In the genomic region with DNA sequence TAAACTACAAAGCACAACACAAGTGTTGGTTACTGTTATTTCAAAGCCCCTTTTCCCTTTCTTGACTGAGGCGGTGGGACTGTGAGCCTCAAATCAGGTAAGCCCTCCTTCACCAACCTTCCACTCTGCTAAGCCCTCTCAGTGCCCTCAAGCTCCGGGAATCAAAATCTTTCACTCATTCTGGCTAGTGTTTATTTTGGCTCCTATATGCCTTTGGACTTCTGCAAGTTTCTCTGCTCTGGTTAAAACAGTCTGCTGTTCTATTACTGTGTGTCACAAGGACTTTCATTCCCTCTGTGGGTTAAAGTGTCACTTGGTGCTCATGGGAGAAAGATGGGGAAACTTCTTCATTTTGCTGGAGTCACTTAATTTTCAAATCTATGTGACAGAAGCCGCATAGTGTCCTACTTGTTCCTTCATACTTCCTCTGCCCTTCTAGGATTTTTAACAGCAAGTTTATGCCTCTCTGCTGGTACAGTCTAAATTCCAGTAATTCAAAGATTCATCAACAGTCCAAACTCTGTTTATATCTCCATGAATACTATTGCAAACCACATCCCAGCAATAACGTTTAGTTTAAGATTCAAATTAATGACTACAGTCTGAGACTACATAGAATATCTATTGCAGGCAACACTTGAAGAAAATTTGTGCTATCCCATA, we compare ENCODE assay signal across 16 cellular contexts.
A peak's percentile ranks its signal among the peaks of the same experiment; 100 is the strongest.
DNase-seq lines count a peak whose midpoint lies in the region; ATAC-seq, FAIRE-seq and TF ChIP-seq lines count a peak whose summit lies in the region.
"Had no signal": no experiment of that assay in that cellular context is flagged by ENCODE, and none has a peak within 500 bp of the region (broad histone marks: within the 10 kb centered on the region; RNA-seq: fewer than 3 reads in every experiment).

No MANE protein-coding gene starts in this region.

- no peak overlapping the region for H3K27ac ChIP-seq in breast epithelium
- no peak overlapping the region for H3K27ac ChIP-seq in upper lobe of right lung
- H3K27ac ChIP-seq in substantia nigra (ENCODE audit: low read depth, low read length, poor library complexity, severe bottlenecking): no peak overlapping the region
- no peak overlapping the region for H3K27ac ChIP-seq in endodermal cell (ENCODE audit: low read depth, low read length)
- H3K27ac ChIP-seq: brain microvascular endothelial cell had no signal

- WGBS in endodermal cell (ENCODE audit: insufficient coverage in 1 of 2, insufficient read length in 1 of 2), 2 experiments: 92% methylated on average over 3 to 4 of the region's 4 CpGs

- TF ChIP-seq CTCF in MCF 10A (IDR thresholded peaks at IDR 0.05; ENCODE audit: unreplicated experiment) (no peak), breast epithelium (IDR thresholded peaks at IDR 0.05) (no peak), upper lobe of right lung (IDR thresholded peaks at IDR 0.05) (no peak), endodermal cell (conservative IDR thresholded peaks at IDR 0.05) (no peak)

- peak; percentile 51 for DNase-seq in MCF 10A (ENCODE audit: unreplicated experiment)
- DNase-seq in breast epithelium (ENCODE audit: low spot score in 2 of 2): no peak
- peak; percentile 43 for DNase-seq in iris pigment epithelial cell (ENCODE audit: low read depth)
- DNase-seq in upper lobe of right lung: no peak
- DNase-seq in left colon: no peak
- DNase-seq in substantia nigra (lab: John Stamatoyannopoulos, UW): no peak
- no peak for DNase-seq in endodermal cell
- DNase-seq: activated CD8-positive, alpha-beta T cell treated with anti-CD3 and anti-CD28 coated beads for 36 hours; activated effector memory CD4-positive, alpha-beta T cell treated with Interleukin-2 at 50 U/mL for 16 hours; brain microvascular endothelial cell; effector CD8-positive, alpha-beta T cell; islet precursor cell; stimulated activated CD4-positive, alpha-beta T cell treated with anti-CD3 and anti-CD28 coated beads, Interleukin-4, amount 100 ng/mL, for 4 hours; stimulated activated naive CD4-positive, alpha-beta T cell treated with Interleukin-2 at 50 U/mL for 16 hours had no signal

- POLR2A ChIA-PET in MCF 10A (lab: Yijun Ruan, JAX): interaction anchor here (1.1 kb wide), 1 partner anchor 187 kb away, joined by 4 read pairs; no protein-coding TSS in a partner anchor

- H3K9me3 ChIP-seq in breast epithelium (no peaks in the 10 kb centered on the region), upper lobe of right lung (no peaks in the 10 kb centered on the region), endodermal cell (ENCODE audit: control insufficient read depth, low read length) (peaks cover 6% of the 10 kb centered on the region)

- intact Hi-C loops in MCF 10A (cut with micrococcal nuclease): loop anchor here (1.0 kb wide), 4 partner anchors 33 to 771 kb away; no protein-coding TSS in a partner anchor
- intact Hi-C loops in breast epithelium (cut with DNase I; ENCODE audit: low total_unique reads): loop anchor here (5.0 kb wide), 2 partner anchors 773 to 993 kb away; no protein-coding TSS in a partner anchor
- intact Hi-C loops in upper lobe of right lung (cut with DNase I): no loop called here
- intact Hi-C loops in left colon (cut with DNase I, micrococcal nuclease): loop anchor here (5.0 to 10.0 kb wide), 2 partner anchors 755 to 773 kb away; no protein-coding TSS in a partner anchor

- H3K27me3 Mint-ChIP-seq in MCF 10A (ENCODE audit: insufficient read depth, unreplicated experiment) (no peaks in the 10 kb centered on the region), endodermal cell (ENCODE audit: insufficient read depth) (peaks cover 17% of the 10 kb centered on the region)
- H3K27me3 Mint-ChIP-seq: activated CD8-positive, alpha-beta T cell treated with anti-CD3 and anti-CD28 coated beads for 36 hours had no signal

- H3K4me1 ChIP-seq in breast epithelium (no peaks in the 10 kb centered on the region), upper lobe of right lung (peaks cover 9% of the 10 kb centered on the region), endodermal cell (ENCODE audit: control insufficient read depth, insufficient read depth, low read length) (no peaks in the 10 kb centered on the region)

- H3K36me3 Mint-ChIP-seq in MCF 10A (ENCODE audit: insufficient read depth, unreplicated experiment) (no peaks in the 10 kb centered on the region), endodermal cell (ENCODE audit: low read depth) (no peaks in the 10 kb centered on the region)

- peak; percentile 29 for FAIRE-seq in TTC549 (lab: Jason Lieb, UNC)

- H3K4me1 Mint-ChIP-seq in MCF 10A (ENCODE audit: insufficient read depth, unreplicated experiment): peaks cover 10% of the 10 kb centered on the region
- no peaks in the 10 kb centered on the region for H3K4me1 Mint-ChIP-seq in endodermal cell
- H3K4me1 Mint-ChIP-seq: GM23338 had no signal

- no peak for TF ChIP-seq POLR2A in breast epithelium (IDR thresholded peaks at IDR 0.05)

- no peak overlapping the region for H3K9ac ChIP-seq in endodermal cell (ENCODE audit: extremely low read depth, low read length, poor library complexity, severe bottlenecking)

- H3K27me3 ChIP-seq in breast epithelium (no peaks in the 10 kb centered on the region), upper lobe of right lung (no peaks in the 10 kb centered on the region), endodermal cell (ENCODE audit: control insufficient read depth, insufficient read depth, low read length, poor library complexity, severe bottlenecking) (no peaks in the 10 kb centered on the region)
- H3K27me3 ChIP-seq: brain microvascular endothelial cell had no signal

- H3K9me3 Mint-ChIP-seq in MCF 10A (ENCODE audit: unreplicated experiment) (no peaks in the 10 kb centered on the region), endodermal cell (peaks cover 2% of the 10 kb centered on the region)
- H3K9me3 Mint-ChIP-seq: activated CD8-positive, alpha-beta T cell treated with anti-CD3 and anti-CD28 coated beads for 36 hours; GM23338 had no signal

- H3K4me3 ChIP-seq in breast epithelium (no peak overlapping the region), upper lobe of right lung (no peak overlapping the region), endodermal cell (ENCODE audit: low read length) (no peak overlapping the region)
- H3K4me3 ChIP-seq: GM23338 had no signal

- peak; percentile 90 for ATAC-seq in upper lobe of right lung
- no peak for ATAC-seq in left colon

- no TSS peak for BruUV-seq in MCF 10A (replicated peaks; lab: Mats Ljungman, UMichigan)

- no peak overlapping the region for H3K4me3 Mint-ChIP-seq in MCF 10A (ENCODE audit: unreplicated experiment)
- H3K4me3 Mint-ChIP-seq in endodermal cell: no peak overlapping the region
- H3K4me3 Mint-ChIP-seq: activated CD8-positive, alpha-beta T cell treated with anti-CD3 and anti-CD28 coated beads for 36 hours; GM23338 had no signal

- H3K36me3 ChIP-seq in breast epithelium (no peaks in the 10 kb centered on the region), upper lobe of right lung (no peaks in the 10 kb centered on the region), endodermal cell (ENCODE audit: control insufficient read depth, insufficient read depth, low read length) (no peaks in the 10 kb centered on the region)
- H3K36me3 ChIP-seq: brain microvascular endothelial cell had no signal

- CTCF ChIA-PET in MCF 10A (lab: Yijun Ruan, JAX): interaction anchor here (0.6 to 5.5 kb wide), 9 partner anchors 12 to 771 kb away, joined by 3 to 32 read pairs (median 11); no protein-coding TSS in a partner anchor

- peak overlapping the region; percentile 50 for H3K27ac Mint-ChIP-seq in MCF 10A (ENCODE audit: low read depth, unreplicated experiment)
- H3K27ac Mint-ChIP-seq in endodermal cell: no peak overlapping the region
- H3K27ac Mint-ChIP-seq: activated CD8-positive, alpha-beta T cell treated with anti-CD3 and anti-CD28 coated beads for 36 hours; GM23338 had no signal

Comparison
In these comparisons a context has a peak if more than half of its experiments do, and no peak if none do; other contexts are left out.
1. DNase-seq: peak in MCF 10A (single experiment) and iris pigment epithelial cell (single experiment); none in breast epithelium (0 of 2), upper lobe of right lung (single experiment), left colon (0 of 2), substantia nigra (0 of 49) and endodermal cell (single experiment).